Comparison of ENCODE assay signal across 8 cellular contexts in the genomic region with DNA sequence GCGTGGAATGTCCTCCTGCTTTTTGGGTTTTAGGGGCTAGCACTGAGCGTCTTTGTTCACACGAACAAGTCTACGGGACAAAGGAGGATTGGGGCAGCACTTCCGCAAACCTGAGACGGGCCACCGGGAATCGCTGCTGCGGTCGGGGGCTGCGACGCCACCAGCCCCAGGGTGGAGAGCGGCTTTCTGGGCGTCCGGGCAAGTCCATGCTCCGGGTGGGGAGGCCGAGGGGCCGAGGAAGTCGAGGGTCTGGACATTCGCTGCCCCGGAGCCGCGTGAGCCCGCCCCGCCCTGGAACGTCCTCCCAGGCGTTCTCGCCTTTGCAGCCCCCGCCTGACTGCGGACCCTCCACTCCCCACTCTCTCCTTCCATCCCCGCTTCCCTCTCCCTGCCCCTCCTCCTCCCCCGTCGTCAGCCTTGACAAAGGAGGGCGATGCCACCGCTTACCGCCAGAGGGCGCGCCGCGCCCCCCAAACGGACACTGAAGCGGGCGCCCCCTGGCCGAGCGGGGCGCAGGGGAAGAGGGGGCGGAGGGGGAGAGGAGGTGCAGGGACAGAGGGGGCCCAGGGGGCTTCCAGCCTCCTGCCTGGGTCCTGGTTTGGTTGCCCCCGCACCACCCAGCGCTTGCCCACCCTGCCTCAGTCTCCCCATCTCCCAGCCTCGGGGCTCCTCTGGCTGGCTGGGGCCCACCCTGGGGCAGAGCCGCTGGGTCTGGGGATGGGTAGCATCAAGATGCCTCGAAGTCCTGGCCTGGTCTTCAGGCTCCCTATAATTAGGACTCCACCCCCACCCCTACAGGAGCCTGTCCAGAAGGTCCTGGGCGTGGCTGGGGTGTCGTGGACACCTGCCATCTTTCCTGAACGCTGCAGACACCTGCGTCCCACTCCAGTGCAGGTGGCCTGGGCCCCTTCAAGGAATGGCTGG. TPM values are rescaled to one million over a fixed set of nuclear protein-coding genes. Genes with fewer than 3 reads are reported as not detected.
A peak's percentile ranks its signal among the peaks of the same experiment; 100 is the strongest.
DNase-seq lines count a peak whose midpoint lies in the region; ATAC-seq and TF ChIP-seq lines count a peak whose summit lies in the region.

No MANE protein-coding gene starts in this region.

- peak overlapping the region; percentile 74 for H3K4me3 ChIP-seq in BLaER1
- peak overlapping the region; percentile 48 for H3K4me3 ChIP-seq in epithelial cell of esophagus (ENCODE audit: low read length)

- H3K36me3 ChIP-seq in BLaER1: peaks cover 23% of the 10 kb centered on the region

- DNase-seq in GM20000 (ENCODE audit: low spot score) (peak; percentile 93), NCI-H1105 treated with DMSO at 0.1 percent for 48 hours (lab: John Stamatoyannopoulos, UW) (peak; percentile 15), epithelial cell of esophagus (ENCODE audit: low read depth) (peak; percentile 25), mucosa of gallbladder (ENCODE audit: low spot score) (peak; percentile 56)
- peak; percentile 77 for DNase-seq in activated CD8-positive, alpha-beta memory T cell treated with anti-CD3 and anti-CD28 coated beads, Interleukin-2, amount 50 U/mL, for 4 hours
- peak; percentile 58 for DNase-seq in stimulated activated CD8-positive, alpha-beta memory T cell treated with anti-CD3 and anti-CD28 coated beads, Interleukin-4, amount 100 ng/mL, for 24 hours (ENCODE audit: low read depth)

- peak overlapping the region; percentile 87 for H3K9ac ChIP-seq in BLaER1

- TF ChIP-seq CTCF in GM20000 (IDR thresholded peaks at IDR 0.05; ENCODE audit: extremely low read depth, missing control alignments) (peak; percentile 96), epithelial cell of esophagus (IDR thresholded peaks at IDR 0.05; ENCODE audit: insufficient read depth, low read depth, low read length, missing control alignments) (peak; percentile 93)

- peak overlapping the region; percentile 92 for H3K27ac ChIP-seq in BLaER1

- peaks cover 55% of the 10 kb centered on the region for H3K9me3 ChIP-seq in BLaER1

- no peak for ATAC-seq in GM19035 (IDR thresholded peaks at IDR 0.05; ENCODE audit: unreplicated experiment)

- no peaks in the 10 kb centered on the region for H3K27me3 ChIP-seq in BLaER1

- H3K4me2 ChIP-seq in BLaER1: peak overlapping the region; percentile 95

- peaks cover 48% of the 10 kb centered on the region for H3K4me1 ChIP-seq in BLaER1

- H4K20me1 ChIP-seq in BLaER1: no peaks in the 10 kb centered on the region

RNA-seq across cellular contexts. Expression of gene INF2, which starts 39.1 kb away (rescaled TPM):
- total RNA-seq in mucosa of gallbladder: 306 TPM

RNA-seq across cellular contexts. Expression of gene TMEM179, which starts 45.7 kb away (rescaled TPM):
- total RNA-seq in mucosa of gallbladder: 1.5 TPM

Comparison
In these comparisons a context has a peak if more than half of its experiments do, and no peak if none do; other contexts are left out.
1. DNase-seq: peak in every context shown above with its lines; median percentile 93 in GM20000; 77 in activated CD8-positive, alpha-beta memory T cell treated with anti-CD3 and anti-CD28 coated beads, Interleukin-2, amount 50 U/mL, for 4 hours; 58 in stimulated activated CD8-positive, alpha-beta memory T cell treated with anti-CD3 and anti-CD28 coated beads, Interleukin-4, amount 100 ng/mL, for 24 hours; 56 in mucosa of gallbladder; 25 in epithelial cell of esophagus; 15 in NCI-H1105 treated with DMSO at 0.1 percent for 48 hours.